Comparison of ENCODE assay signal across 24 cellular contexts in the genomic region with DNA sequence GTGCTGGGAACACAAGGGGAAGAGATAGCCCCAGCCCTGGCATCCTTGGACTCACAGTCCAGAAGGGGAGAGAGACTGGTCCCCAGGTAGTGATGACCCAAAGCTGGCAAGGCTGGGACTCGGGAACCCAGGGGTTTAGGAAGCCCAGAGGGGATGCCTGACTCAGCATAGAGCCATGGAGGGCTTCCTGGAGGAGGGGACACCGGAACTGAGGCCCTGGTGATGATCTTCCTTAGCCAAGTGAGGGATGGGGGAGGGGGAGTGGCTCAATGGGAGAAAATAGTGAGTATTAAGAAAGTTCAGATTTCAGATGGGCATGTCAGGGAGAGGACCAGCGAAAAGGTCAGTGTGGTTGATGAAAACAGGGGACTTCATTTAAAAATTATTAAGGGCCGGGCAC. TPM values are rescaled to one million over a fixed set of nuclear protein-coding genes. Genes with fewer than 3 reads are reported as not detected.
DNase-seq lines count a peak whose midpoint lies in the region; ATAC-seq and TF ChIP-seq lines count a peak whose summit lies in the region.
"Had no signal": no experiment of that assay in that cellular context is flagged by ENCODE, and none has a peak within 500 bp of the region (broad histone marks: within the 10 kb centered on the region; RNA-seq: fewer than 3 reads in every experiment).

No MANE protein-coding gene starts in this region.

- ATAC-seq in Right ventricle myocardium superior (ENCODE audit: poor library complexity) (no peak), heart right ventricle (no peak), WTC11 (peak; percentile 18), GM18502 (IDR thresholded peaks at IDR 0.05; ENCODE audit: poor library complexity, unreplicated experiment) (no peak)
- ATAC-seq: HCT116, Right ventricle myocardium inferior had no signal

- H3K4me3 ChIP-seq in heart right ventricle (no peak overlapping the region), iPS-15b (ENCODE audit: low read depth, low read length) (peak overlapping the region; percentile 37)
- H3K4me3 ChIP-seq: MG63 had no signal

- peaks cover 0 to 46% (median 27%) of the 10 kb centered on the region in 7 donors for H3K27me3 ChIP-seq in heart right ventricle
- peaks cover 49% of the 10 kb centered on the region for H3K27me3 ChIP-seq in iPS-15b (ENCODE audit: control insufficient read depth, insufficient read depth, low read length)
- H3K27me3 ChIP-seq: MG63 had no signal

- DNase-seq in Right ventricle myocardium superior (peak; percentile 4), heart right ventricle (no peak), WTC11 (ENCODE audit: low spot score) (no peak), osteocyte (ENCODE audit: extremely low spot score, unreplicated experiment) (no peak), cerebellum (ENCODE audit: low spot score) (no peak), caudate nucleus (lab: John Stamatoyannopoulos, UW) (no peak)
- DNase-seq: Calu3; CD8-positive, alpha-beta memory T cell; DMS153; GDM1; Kasumi-1; MG63; NCI-H1694 treated with DMSO at 0.1 percent for 48 hours; NCI-H2081 treated with DMSO at 0.1 percent for 48 hours; NCI-H2171 treated with DMSO at 0.1 percent for 48 hours; NCI-H524 treated with DMSO at 0.1 percent for 48 hours; OCI-M1 had no signal

- POLR2A ChIA-PET in WTC11 (lab: Charles Lee) = interaction anchor here (0.7 kb wide), 1 partner anchor 137 kb away, joined by 3 read pairs; no protein-coding TSS in a partner anchor

- H3K4me1 ChIP-seq in heart right ventricle (peaks cover 0 to 30% (median 12%) of the 10 kb centered on the region in 9 donors), iPS-15b (ENCODE audit: control insufficient read depth, insufficient read depth, low read length) (no peaks in the 10 kb centered on the region)

- peaks cover 0 to 3% (median 0%) of the 10 kb centered on the region in 9 donors for H3K36me3 ChIP-seq in heart right ventricle
- no peaks in the 10 kb centered on the region for H3K36me3 ChIP-seq in iPS-15b (ENCODE audit: control insufficient read depth, insufficient read depth, low read length)
- H3K36me3 ChIP-seq: MG63 had no signal

- no peaks in the 10 kb centered on the region for H3K36me3 Mint-ChIP-seq in WTC11
- H3K36me3 Mint-ChIP-seq in osteocyte (ENCODE audit: unreplicated experiment) = peaks cover 2% of the 10 kb centered on the region
- H3K36me3 Mint-ChIP-seq: CD8-positive, alpha-beta memory T cell had no signal

- H3K27ac ChIP-seq in heart right ventricle (no peak overlapping the region), caudate nucleus (ENCODE audit: low read depth, low read length) (no peak overlapping the region)
- H3K27ac ChIP-seq: 22Rv1, C4-2B had no signal

- H3K9ac ChIP-seq in iPS-15b (ENCODE audit: low read depth, low read length) = no peak overlapping the region

- intact Hi-C loops in Right ventricle myocardium superior (cut with DNase I) = no loop called here
- intact Hi-C loops in heart right ventricle (cut with DNase I) = no loop called here

- no peak overlapping the region for H3K27ac Mint-ChIP-seq in WTC11
- peak overlapping the region; percentile 49 for H3K27ac Mint-ChIP-seq in osteocyte (ENCODE audit: unreplicated experiment)
- H3K27ac Mint-ChIP-seq: CD8-positive, alpha-beta memory T cell had no signal

- no peaks in the 10 kb centered on the region for H3K9me3 Mint-ChIP-seq in WTC11
- H3K9me3 Mint-ChIP-seq in osteocyte (ENCODE audit: unreplicated experiment) = no peaks in the 10 kb centered on the region
- H3K9me3 Mint-ChIP-seq: CD8-positive, alpha-beta memory T cell had no signal

- peaks cover 75% of the 10 kb centered on the region for H3K27me3 Mint-ChIP-seq in WTC11 (ENCODE audit: low read depth)
- no peaks in the 10 kb centered on the region for H3K27me3 Mint-ChIP-seq in osteocyte (ENCODE audit: unreplicated experiment)

- H3K9me3 ChIP-seq in heart right ventricle = no peaks in the 10 kb centered on the region
- no peaks in the 10 kb centered on the region for H3K9me3 ChIP-seq in iPS-15b (ENCODE audit: control insufficient read depth, insufficient read depth, low read length)
- H3K9me3 ChIP-seq: MG63 had no signal

- 63 to 66% methylated on average over 4 of the region's 4 CpGs for WGBS in heart right ventricle, 2 donors

- TF ChIP-seq CTCF in heart right ventricle (IDR thresholded peaks at IDR 0.05) = no peak
- no peak for TF ChIP-seq CTCF in WTC11 (IDR thresholded peaks at IDR 0.05)
- no peak for TF ChIP-seq CTCF in osteocyte (IDR thresholded peaks at IDR 0.05)

- H3K4me3 Mint-ChIP-seq in WTC11 = peak overlapping the region; percentile 68
- H3K4me3 Mint-ChIP-seq in osteocyte (ENCODE audit: unreplicated experiment) = no peak overlapping the region
- H3K4me3 Mint-ChIP-seq: CD8-positive, alpha-beta memory T cell had no signal

- CTCF ChIA-PET in WTC11 (lab: Charles Lee) = interaction anchor here (1.2 to 1.3 kb wide), 2 partner anchors 30 to 177 kb away, joined by 3 to 4 read pairs; no protein-coding TSS in a partner anchor

- H3K4me1 Mint-ChIP-seq in WTC11 (peaks cover 17% of the 10 kb centered on the region), osteocyte (ENCODE audit: unreplicated experiment) (peaks cover 58% of the 10 kb centered on the region)

TF ChIP-seq in WTC11, 78 proteins besides CTCF, POLR2A, EP300 and RAD21 (continues in another document):
- TF ChIP-seq OVOL2 (CRISPR knock-in tag; IDR thresholded peaks at IDR 0.05; ENCODE audit: borderline replicate concordance) (no peak), TEAD1 (CRISPR knock-in tag; IDR thresholded peaks at IDR 0.05) (no peak), ZNF138 (CRISPR knock-in tag; conservative IDR thresholded peaks at IDR 0.05) (no peak), FOXP1 (CRISPR knock-in tag; IDR thresholded peaks at IDR 0.05; ENCODE audit: borderline replicate concordance) (no peak), MYBL2 (CRISPR knock-in tag; IDR thresholded peaks at IDR 0.05) (no peak)
- TF ChIP-seq, protein P1, sequence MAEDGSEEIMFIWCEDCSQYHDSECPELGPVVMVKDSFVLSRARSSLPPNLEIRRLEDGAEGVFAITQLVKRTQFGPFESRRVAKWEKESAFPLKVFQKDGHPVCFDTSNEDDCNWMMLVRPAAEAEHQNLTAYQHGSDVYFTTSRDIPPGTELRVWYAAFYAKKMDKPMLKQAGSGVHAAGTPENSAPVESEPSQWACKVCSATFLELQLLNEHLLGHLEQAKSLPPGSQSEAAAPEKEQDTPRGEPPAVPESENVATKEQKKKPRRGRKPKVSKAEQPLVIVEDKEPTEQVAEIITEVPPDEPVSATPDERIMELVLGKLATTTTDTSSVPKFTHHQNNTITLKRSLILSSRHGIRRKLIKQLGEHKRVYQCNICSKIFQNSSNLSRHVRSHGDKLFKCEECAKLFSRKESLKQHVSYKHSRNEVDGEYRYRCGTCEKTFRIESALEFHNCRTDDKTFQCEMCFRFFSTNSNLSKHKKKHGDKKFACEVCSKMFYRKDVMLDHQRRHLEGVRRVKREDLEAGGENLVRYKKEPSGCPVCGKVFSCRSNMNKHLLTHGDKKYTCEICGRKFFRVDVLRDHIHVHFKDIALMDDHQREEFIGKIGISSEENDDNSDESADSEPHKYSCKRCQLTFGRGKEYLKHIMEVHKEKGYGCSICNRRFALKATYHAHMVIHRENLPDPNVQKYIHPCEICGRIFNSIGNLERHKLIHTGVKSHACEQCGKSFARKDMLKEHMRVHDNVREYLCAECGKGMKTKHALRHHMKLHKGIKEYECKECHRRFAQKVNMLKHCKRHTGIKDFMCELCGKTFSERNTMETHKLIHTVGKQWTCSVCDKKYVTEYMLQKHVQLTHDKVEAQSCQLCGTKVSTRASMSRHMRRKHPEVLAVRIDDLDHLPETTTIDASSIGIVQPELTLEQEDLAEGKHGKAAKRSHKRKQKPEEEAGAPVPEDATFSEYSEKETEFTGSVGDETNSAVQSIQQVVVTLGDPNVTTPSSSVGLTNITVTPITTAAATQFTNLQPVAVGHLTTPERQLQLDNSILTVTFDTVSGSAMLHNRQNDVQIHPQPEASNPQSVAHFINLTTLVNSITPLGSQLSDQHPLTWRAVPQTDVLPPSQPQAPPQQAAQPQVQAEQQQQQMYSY (CRISPR knock-in tag; IDR thresholded peaks at IDR 0.05) = no peak
- TF ChIP-seq, protein P2, sequence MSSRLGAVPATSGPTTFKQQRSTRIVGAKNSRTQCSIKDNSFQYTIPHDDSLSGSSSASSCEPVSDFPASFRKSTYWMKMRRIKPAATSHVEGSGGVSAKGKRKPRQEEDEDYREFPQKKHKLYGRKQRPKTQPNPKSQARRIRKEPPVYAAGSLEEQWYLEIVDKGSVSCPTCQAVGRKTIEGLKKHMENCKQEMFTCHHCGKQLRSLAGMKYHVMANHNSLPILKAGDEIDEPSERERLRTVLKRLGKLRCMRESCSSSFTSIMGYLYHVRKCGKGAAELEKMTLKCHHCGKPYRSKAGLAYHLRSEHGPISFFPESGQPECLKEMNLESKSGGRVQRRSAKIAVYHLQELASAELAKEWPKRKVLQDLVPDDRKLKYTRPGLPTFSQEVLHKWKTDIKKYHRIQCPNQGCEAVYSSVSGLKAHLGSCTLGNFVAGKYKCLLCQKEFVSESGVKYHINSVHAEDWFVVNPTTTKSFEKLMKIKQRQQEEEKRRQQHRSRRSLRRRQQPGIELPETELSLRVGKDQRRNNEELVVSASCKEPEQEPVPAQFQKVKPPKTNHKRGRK (CRISPR knock-in tag; IDR thresholded peaks at IDR 0.05; ENCODE audit: borderline replicate concordance) = no peak

RNA-seq across cellular contexts. Expression of a gene that starts 26.8 kb away (rescaled TPM):
- total RNA-seq in Right ventricle myocardium superior = 1.3 TPM
- 1 to 10 TPM in 5 of 10 donors, under 1 TPM in 5; 0.27 to 2.0 (median 1.1) TPM for total RNA-seq in heart right ventricle
- polyA plus RNA-seq in heart right ventricle = 1 to 10 TPM; 1.2 to 1.8 TPM
- total RNA-seq in WTC11 (2021) = 2.7 to 3.5 TPM (median 3.1 TPM) in 3 replicates
- 8.4 and 11.1 TPM in 2 replicates for total RNA-seq in osteocyte
- 0.27 TPM for total RNA-seq in cerebellum
- total RNA-seq: Calu3; CD8-positive, alpha-beta memory T cell; SK-MEL-5 had no signal
- polyA plus RNA-seq: CD8-positive, alpha-beta memory T cell had no signal

RNA-seq across cellular contexts. Expression of a gene that starts 32.6 kb away (rescaled TPM):
- total RNA-seq in Right ventricle myocardium superior (19.7 TPM), heart right ventricle (10 to 100 TPM; 24.8 to 45.3 (median 33.7) TPM), WTC11 (2021) (58.5 to 60.8 TPM (median 58.6 TPM) in 3 replicates), osteocyte (61.2 and 66.5 TPM in 2 replicates), cerebellum (19.1 TPM)
- 10 to 100 TPM; 13.8 to 21.4 TPM for polyA plus RNA-seq in heart right ventricle

RNA-seq across cellular contexts. Expression of a gene that starts 39.8 kb away (rescaled TPM):
- total RNA-seq in Right ventricle myocardium superior (3.6 TPM), heart right ventricle (1 to 10 TPM; 2.8 to 8.6 (median 4.8) TPM), WTC11 (2021) (9.0 to 10.8 TPM (median 10.0 TPM) in 3 replicates), osteocyte (16.9 and 23.1 TPM in 2 replicates), cerebellum (2.5 TPM)
- 1 to 10 TPM; 2.2 to 6.1 TPM for polyA plus RNA-seq in heart right ventricle

RNA-seq across cellular contexts. Expression of a gene that starts 40.4 kb away (rescaled TPM):
- total RNA-seq in Right ventricle myocardium superior (15.0 TPM), heart right ventricle (10 to 100 TPM; 14.3 to 24.9 (median 16.8) TPM), WTC11 (2021) (59.7 to 75.8 TPM (median 67.1 TPM) in 3 replicates), osteocyte (29.4 and 31.5 TPM in 2 replicates), cerebellum (7.0 TPM)
- 10 to 100 TPM; 15.9 to 18.9 TPM for polyA plus RNA-seq in heart right ventricle

RNA-seq across cellular contexts. Expression of a gene that starts 57.6 kb away (rescaled TPM):
- total RNA-seq in Right ventricle myocardium superior = not detected
- under 1 TPM in 3 of 10 donors, not detected in 7; 0.06 to 0.09 (median 0.07) TPM for total RNA-seq in heart right ventricle
- polyA plus RNA-seq in heart right ventricle = under 1 TPM; 0.06 to 0.07 TPM
- total RNA-seq in WTC11 (2021) = 0.57 to 1.1 TPM (median 0.76 TPM) in 3 replicates
- 0.18 and 0.35 TPM in 2 replicates for total RNA-seq in osteocyte
- 0.54 TPM for total RNA-seq in cerebellum
- total RNA-seq: Right ventricle myocardium inferior had no signal
